Comparison of ENCODE assay signal across 17 cellular contexts in the genomic region with DNA sequence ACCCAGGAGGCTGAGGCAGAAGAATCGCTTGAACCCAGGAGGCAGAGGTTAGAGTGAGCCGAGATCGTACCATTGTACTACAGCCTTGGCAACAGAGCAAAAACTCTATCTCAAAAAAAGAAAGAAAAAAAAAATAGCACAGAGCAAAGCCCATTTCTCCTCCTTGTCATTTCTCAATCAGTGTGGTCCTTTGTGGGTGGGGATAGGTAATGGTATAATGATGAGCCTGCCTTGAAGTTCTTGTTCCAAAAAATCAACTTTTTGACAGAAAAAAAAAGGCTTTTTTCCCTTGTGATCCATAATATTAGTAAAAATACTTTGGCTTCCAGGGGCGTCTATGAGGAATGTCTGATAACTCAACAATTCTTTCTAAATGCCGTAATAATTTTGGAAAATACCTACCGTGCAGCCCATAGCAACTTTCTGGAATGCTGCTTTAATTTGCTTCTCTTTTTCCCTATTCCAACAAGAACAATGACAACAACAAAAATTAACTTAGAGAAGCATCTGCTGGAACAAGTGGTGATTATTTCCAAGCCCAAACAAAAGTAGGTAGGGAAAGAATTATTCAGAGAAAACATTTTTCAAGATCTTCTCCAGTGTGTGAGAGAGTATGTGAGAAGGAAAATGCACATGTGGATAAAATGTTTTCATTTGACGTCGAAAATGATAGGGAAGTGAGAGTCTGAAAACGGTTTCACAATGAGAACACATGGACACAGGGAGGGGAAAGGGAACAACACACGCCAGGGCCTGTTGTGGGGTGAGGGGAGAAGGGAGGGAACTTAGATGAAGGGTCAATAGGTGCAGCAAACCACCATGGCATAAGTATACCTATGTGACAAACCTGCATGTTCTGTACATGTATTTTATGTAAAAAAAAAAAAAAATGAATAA.
DNase-seq lines count a peak whose midpoint lies in the region; ATAC-seq and TF ChIP-seq lines count a peak whose summit lies in the region.
"Had no signal": no experiment of that assay in that cellular context is flagged by ENCODE, and none has a peak within 500 bp of the region (broad histone marks: within the 10 kb centered on the region; RNA-seq: fewer than 3 reads in every experiment).

No MANE protein-coding gene starts in this region.

- no peak overlapping the region for H2AFZ ChIP-seq in GM23338

- no peaks in the 10 kb centered on the region for H4K20me1 ChIP-seq in GM23338 (replicated peaks; ENCODE audit: insufficient read depth)
- H4K20me1 ChIP-seq: BLaER1 had no signal

- DNase-seq in GM23338 (ENCODE audit: low spot score) (no peak), amniotic epithelial cell (ENCODE audit: low read depth) (peak; percentile 64), globus pallidus (ENCODE audit: low spot score) (peak; percentile 38), gastrocnemius medialis (peak in 1 of 2 donors; percentile 14), caudate nucleus (lab: John Stamatoyannopoulos, UW) (no peak), NCI-H2029 treated with DMSO at 0.1 percent for 48 hours (lab: John Stamatoyannopoulos, UW) (no peak)
- DNase-seq in naive thymus-derived CD8-positive, alpha-beta T cell, result no peak
- no peak for DNase-seq in activated naive CD4-positive, alpha-beta T cell treated with Interleukin-2 at 50 U/mL for 16 hours
- DNase-seq: activated CD4-positive, alpha-beta T cell treated with anti-CD3 and anti-CD28 coated beads, Interleukin-2, amount 50 U/mL, for 48 hours; body of pancreas; DMS79; NCI-H1417 treated with DMSO at 0.1 percent for 48 hours; NCI-H524; stimulated activated CD4-positive, alpha-beta T cell treated with anti-CD3 and anti-CD28 coated beads, Interleukin-15, amount 100 ng/mL, for 24 hours; T1000 had no signal

- no peak overlapping the region for H3K4me3 ChIP-seq in GM23338
- no peak overlapping the region for H3K4me3 ChIP-seq in gastrocnemius medialis
- H3K4me3 ChIP-seq: BLaER1, body of pancreas had no signal

- H3K4me3 Mint-ChIP-seq in GM23338, result no peak overlapping the region
- no peak overlapping the region for H3K4me3 Mint-ChIP-seq in naive thymus-derived CD8-positive, alpha-beta T cell
- H3K4me3 Mint-ChIP-seq: memory B cell had no signal

- H3K27ac ChIP-seq in GM23338 (ENCODE audit: low read depth) (no peak overlapping the region), gastrocnemius medialis (peak overlapping the region in 2 of 4 donors; percentile 8 to 35), caudate nucleus (ENCODE audit: low read depth, low read length) (no peak overlapping the region)
- H3K27ac ChIP-seq: BLaER1, body of pancreas had no signal

- no peaks in the 10 kb centered on the region for H3F3A ChIP-seq in GM23338 (replicated peaks; ENCODE audit: low read depth)

- H3K36me3 ChIP-seq in GM23338 (ENCODE audit: insufficient read depth) (no peaks in the 10 kb centered on the region), gastrocnemius medialis (no peaks in the 10 kb centered on the region)
- H3K36me3 ChIP-seq: BLaER1 had no signal

- TF ChIP-seq CTCF in GM23338 (conservative IDR thresholded peaks at IDR 0.05; ENCODE audit: low read depth in 2 of 2) (no peak), gastrocnemius medialis (IDR thresholded peaks at IDR 0.05 in 4 of 5, conservative IDR thresholded peaks at IDR 0.05 in 1 of 5) (no peak)

- POLR2A ChIA-PET in naive thymus-derived CD8-positive, alpha-beta T cell (lab: Charles Lee), result no interaction called here

- H3K9me3 Mint-ChIP-seq in GM23338, result no peaks in the 10 kb centered on the region
- H3K9me3 Mint-ChIP-seq in naive thymus-derived CD8-positive, alpha-beta T cell, result peaks cover 0 to 5% (median 0%) of the 10 kb centered on the region in 9 donors

- H3K9me3 ChIP-seq in gastrocnemius medialis, result no peaks in the 10 kb centered on the region
- H3K9me3 ChIP-seq: BLaER1, body of pancreas had no signal

- in situ Hi-C loops in gastrocnemius medialis (cut with MboI; ENCODE audit: low sequenced_read_pairs in 4 of 4), result no loop called here

- H3K27me3 Mint-ChIP-seq in GM23338 (ENCODE audit: insufficient read depth, low read depth, poor library complexity), result no peaks in the 10 kb centered on the region
- H3K27me3 Mint-ChIP-seq in naive thymus-derived CD8-positive, alpha-beta T cell, result peaks cover 0 to 9% (median 0%) of the 10 kb centered on the region in 5 donors
- H3K27me3 Mint-ChIP-seq: memory B cell had no signal

- no peaks in the 10 kb centered on the region for H3K9me2 ChIP-seq in GM23338 (ENCODE audit: insufficient read depth)

- no peak overlapping the region for H3K4me2 ChIP-seq in GM23338
- H3K4me2 ChIP-seq: BLaER1 had no signal

- H3K27me3 ChIP-seq in GM23338 (ENCODE audit: insufficient read depth) (no peaks in the 10 kb centered on the region), gastrocnemius medialis (no peaks in the 10 kb centered on the region)
- H3K27me3 ChIP-seq: BLaER1, body of pancreas had no signal

- no peaks in the 10 kb centered on the region for H3K36me3 Mint-ChIP-seq in GM23338 (ENCODE audit: low read depth)
- H3K36me3 Mint-ChIP-seq in naive thymus-derived CD8-positive, alpha-beta T cell, result no peaks in the 10 kb centered on the region
- H3K36me3 Mint-ChIP-seq: memory B cell had no signal

- intact Hi-C loops in gastrocnemius medialis (cut with DNase I; ENCODE audit: low total_unique reads), result no loop called here

- ATAC-seq in GM23338 (no peak), gastrocnemius medialis (peak; percentile 24 to 58)
- no peak for ATAC-seq in naive thymus-derived CD8-positive, alpha-beta T cell
- ATAC-seq: body of pancreas had no signal

- H3K4me1 ChIP-seq in GM23338 (ENCODE audit: insufficient read depth) (no peaks in the 10 kb centered on the region), gastrocnemius medialis (peaks cover 0 to 5% of the 10 kb centered on the region in 2 donors)
- H3K4me1 ChIP-seq: BLaER1, body of pancreas had no signal

- TF ChIP-seq POLR2A in gastrocnemius medialis (IDR thresholded peaks at IDR 0.05), result no peak

- H3K79me2 ChIP-seq in GM23338 (replicated peaks; ENCODE audit: insufficient read depth), result no peaks in the 10 kb centered on the region

- H3K27ac Mint-ChIP-seq in GM23338, result peak overlapping the region; percentile 17; the same call in 1 of the 2 replicates
- H3K27ac Mint-ChIP-seq in naive thymus-derived CD8-positive, alpha-beta T cell, result no peak overlapping the region
- H3K27ac Mint-ChIP-seq: memory B cell had no signal

- peaks cover 4% of the 10 kb centered on the region; the same call in 2 of the 3 replicates for H3K4me1 Mint-ChIP-seq in GM23338
- H3K4me1 Mint-ChIP-seq in naive thymus-derived CD8-positive, alpha-beta T cell, result no peaks in the 10 kb centered on the region
- H3K4me1 Mint-ChIP-seq: memory B cell had no signal

TF ChIP-seq in GM23338, 12 proteins besides CTCF, POLR2A, EP300 and RAD21 (continues in another document):
- no peak for TF ChIP-seq POLR2AphosphoS5 (IDR thresholded peaks at IDR 0.05; ENCODE audit: low read depth)
- TF ChIP-seq, protein P1, sequence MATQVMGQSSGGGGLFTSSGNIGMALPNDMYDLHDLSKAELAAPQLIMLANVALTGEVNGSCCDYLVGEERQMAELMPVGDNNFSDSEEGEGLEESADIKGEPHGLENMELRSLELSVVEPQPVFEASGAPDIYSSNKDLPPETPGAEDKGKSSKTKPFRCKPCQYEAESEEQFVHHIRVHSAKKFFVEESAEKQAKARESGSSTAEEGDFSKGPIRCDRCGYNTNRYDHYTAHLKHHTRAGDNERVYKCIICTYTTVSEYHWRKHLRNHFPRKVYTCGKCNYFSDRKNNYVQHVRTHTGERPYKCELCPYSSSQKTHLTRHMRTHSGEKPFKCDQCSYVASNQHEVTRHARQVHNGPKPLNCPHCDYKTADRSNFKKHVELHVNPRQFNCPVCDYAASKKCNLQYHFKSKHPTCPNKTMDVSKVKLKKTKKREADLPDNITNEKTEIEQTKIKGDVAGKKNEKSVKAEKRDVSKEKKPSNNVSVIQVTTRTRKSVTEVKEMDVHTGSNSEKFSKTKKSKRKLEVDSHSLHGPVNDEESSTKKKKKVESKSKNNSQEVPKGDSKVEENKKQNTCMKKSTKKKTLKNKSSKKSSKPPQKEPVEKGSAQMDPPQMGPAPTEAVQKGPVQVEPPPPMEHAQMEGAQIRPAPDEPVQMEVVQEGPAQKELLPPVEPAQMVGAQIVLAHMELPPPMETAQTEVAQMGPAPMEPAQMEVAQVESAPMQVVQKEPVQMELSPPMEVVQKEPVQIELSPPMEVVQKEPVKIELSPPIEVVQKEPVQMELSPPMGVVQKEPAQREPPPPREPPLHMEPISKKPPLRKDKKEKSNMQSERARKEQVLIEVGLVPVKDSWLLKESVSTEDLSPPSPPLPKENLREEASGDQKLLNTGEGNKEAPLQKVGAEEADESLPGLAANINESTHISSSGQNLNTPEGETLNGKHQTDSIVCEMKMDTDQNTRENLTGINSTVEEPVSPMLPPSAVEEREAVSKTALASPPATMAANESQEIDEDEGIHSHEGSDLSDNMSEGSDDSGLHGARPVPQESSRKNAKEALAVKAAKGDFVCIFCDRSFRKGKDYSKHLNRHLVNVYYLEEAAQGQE (IDR thresholded peaks at IDR 0.05; ENCODE audit: unreplicated experiment), result no peak
- TF ChIP-seq ZNF114 (CRISPR knock-in tag; IDR thresholded peaks at IDR 0.05), result no peak
- TF ChIP-seq JUNB (IDR thresholded peaks at IDR 0.05; ENCODE audit: unreplicated experiment), result no peak

Comparison
In these comparisons a context has a peak if more than half of its experiments do, and no peak if none do; other contexts are left out.
1. ATAC-seq: peak in gastrocnemius medialis (2 of 2); none in GM23338 (single experiment) and naive thymus-derived CD8-positive, alpha-beta T cell (0 of 2).
2. DNase-seq: peak in amniotic epithelial cell (single experiment) and globus pallidus (single experiment); none in GM23338 (single experiment), naive thymus-derived CD8-positive, alpha-beta T cell (0 of 10), caudate nucleus (0 of 61), NCI-H2029 treated with DMSO at 0.1 percent for 48 hours (single experiment) and activated naive CD4-positive, alpha-beta T cell treated with Interleukin-2 at 50 U/mL for 16 hours (single experiment).